In genomic region chr15:63502843-63503738, GRCh38 we compare ENCODE assay signal across 1 cellular context.
A peak's percentile ranks its signal among the peaks of the same experiment; 100 is the strongest.
TF ChIP-seq lines count a peak whose summit lies in the region.

No MANE protein-coding gene starts in this region.

TF ChIP-seq in K562, 482 proteins besides CTCF, POLR2A, EP300 and RAD21 (continued from another document and continues in another):
- peak in 1 of 2 experiments; percentile 48; a peak in 1 of 4 replicates for TF ChIP-seq MLLT1 (IDR thresholded peaks at IDR 0.05)
- TF ChIP-seq CBX2 (IDR thresholded peaks at IDR 0.05; ENCODE audit: insufficient read depth, low read length, poor library complexity, severe bottlenecking): no peak
- peak in 1 of 2 experiments; percentile 59 for TF ChIP-seq AFF1 (IDR thresholded peaks at IDR 0.05; ENCODE audit: low read depth in 1 of 2, partially characterized antibody in 2 of 2)
- no peak for TF ChIP-seq KHSRP (IDR thresholded peaks at IDR 0.05)
- peak; percentile 56; the same call in 1 of the 2 replicates for TF ChIP-seq HMBOX1 (IDR thresholded peaks at IDR 0.05)
- peak; percentile 55; the same call in 1 of the 2 replicates for TF ChIP-seq ADNP (tag; IDR thresholded peaks at IDR 0.05)
- TF ChIP-seq ZBED1 (IDR thresholded peaks at IDR 0.05): 0 out of 2 replicates have a peak, but pooled peaks have one; percentile 66
- peak; percentile 54; the same call in 1 of the 2 replicates for TF ChIP-seq NCOA1 (IDR thresholded peaks at IDR 0.05; ENCODE audit: low read depth)
- TF ChIP-seq NCOA2 (IDR thresholded peaks at IDR 0.05; ENCODE audit: partially characterized antibody in 2 of 2): no peak
- TF ChIP-seq ELF2 (CRISPR knock-in tag; IDR thresholded peaks at IDR 0.05): peak; percentile 48; the same call in 1 of the 2 replicates
- TF ChIP-seq TOE1 (IDR thresholded peaks at IDR 0.05; ENCODE audit: borderline replicate concordance): peak; percentile 60; the same call in 1 of the 2 replicates
- TF ChIP-seq TOE1 (CRISPR knock-in tag; IDR thresholded peaks at IDR 0.05; ENCODE audit: borderline replicate concordance, low read depth): no peak
- no peak for TF ChIP-seq SRSF1 (IDR thresholded peaks at IDR 0.05; ENCODE audit: low read depth, low read length)
- no peak for TF ChIP-seq MLX (CRISPR knock-in tag; conservative IDR thresholded peaks at IDR 0.05)
- peak; percentile 55 for TF ChIP-seq SPI1 (IDR thresholded peaks at IDR 0.05; ENCODE audit: borderline replicate concordance, low read depth, low read length)
- TF ChIP-seq NFRKB (IDR thresholded peaks at IDR 0.05; ENCODE audit: low read depth): peak; percentile 92; the same call in 1 of the 2 replicates
- TF ChIP-seq SMAD3 (CRISPR knock-in tag; conservative IDR thresholded peaks at IDR 0.05): no peak
- TF ChIP-seq E2F1 (CRISPR knock-in tag; IDR thresholded peaks at IDR 0.05): no peak
- TF ChIP-seq RNF2 (IDR thresholded peaks at IDR 0.05): peak; percentile 56
- peak; percentile 7 for TF ChIP-seq CXXC5 (CRISPR knock-in tag; IDR thresholded peaks at IDR 0.05)
- TF ChIP-seq TAF1 (IDR thresholded peaks at IDR 0.05; ENCODE audit: control insufficient read depth, extremely low read depth, insufficient read depth, low read length, severe bottlenecking): peak; percentile 74
- 0 out of 2 replicates have a peak, but pooled peaks have one; percentile 5 for TF ChIP-seq RAD51 (IDR thresholded peaks at IDR 0.05; ENCODE audit: borderline replicate concordance, low read depth)
- TF ChIP-seq PBX2 (CRISPR knock-in tag; IDR thresholded peaks at IDR 0.05; ENCODE audit: low read depth): peak; percentile 89
- TF ChIP-seq PBX2 (tag; conservative IDR thresholded peaks at IDR 0.05; ENCODE audit: low read depth): peak; percentile 94
- TF ChIP-seq YY1 (IDR thresholded peaks at IDR 0.05; ENCODE audit: borderline replicate concordance in 1 of 3, control insufficient read depth in 1 of 3, extremely low read depth in 1 of 3, insufficient read depth in 3 of 3, insufficient read length in 1 of 3, insufficient replicate concordance in 2 of 3, low read depth in 1 of 3, low read length in 2 of 3): peak in 1 of 3 experiments; percentile 21
- TF ChIP-seq ELK1 (CRISPR knock-in tag; IDR thresholded peaks at IDR 0.05): no peak
- TF ChIP-seq ETS1 (conservative IDR thresholded peaks at IDR 0.05; ENCODE audit: control insufficient read depth, low read depth, low read length): 0 out of 2 replicates have a peak, but pooled peaks have one; percentile 44
- peak; percentile 37; the same call in 1 of the 2 replicates for TF ChIP-seq ZNF589 (CRISPR knock-in tag; IDR thresholded peaks at IDR 0.05; ENCODE audit: low read depth)
- TF ChIP-seq ZBTB8A (IDR thresholded peaks at IDR 0.05; ENCODE audit: partially characterized antibody): no peak
- TF ChIP-seq ETV5 (CRISPR knock-in tag; IDR thresholded peaks at IDR 0.05; ENCODE audit: low read depth): peak; percentile 83
- TF ChIP-seq GATA2 (CRISPR knock-in tag; IDR thresholded peaks at IDR 0.05): 0 out of 2 replicates have a peak, but pooled peaks have one; percentile 13
- no peak for TF ChIP-seq STAT5B (CRISPR knock-in tag; IDR thresholded peaks at IDR 0.05)
- TF ChIP-seq TAF7 (tag; IDR thresholded peaks at IDR 0.05): peak; percentile 30; the same call in 1 of the 2 replicates
- TF ChIP-seq SIN3A (IDR thresholded peaks at IDR 0.05; ENCODE audit: borderline replicate concordance in 2 of 2, control insufficient read depth in 1 of 2, low read depth in 2 of 2, low read length in 2 of 2): 0 out of 4 replicates have a peak, but pooled peaks of 1 of the 2 experiments have one; percentile 15
- TF ChIP-seq ZNF707 (CRISPR knock-in tag; conservative IDR thresholded peaks at IDR 0.05): no peak
- TF ChIP-seq MYC (IDR thresholded peaks at IDR 0.05; ENCODE audit: low read depth, low read length): no peak
- TF ChIP-seq MYC (CRISPR knock-in tag; IDR thresholded peaks at IDR 0.05; ENCODE audit: borderline replicate concordance, low read depth): no peak
- TF ChIP-seq KDM1A (IDR thresholded peaks at IDR 0.05): no peak
- TF ChIP-seq FUS (optimal IDR thresholded peaks at IDR 0.05; ENCODE audit: low read depth, low read length): no peak
- TF ChIP-seq ZNF175 (CRISPR knock-in tag; IDR thresholded peaks at IDR 0.05; ENCODE audit: low read depth): peak; percentile 68
- 0 out of 2 replicates have a peak, but pooled peaks have one; percentile 44 for TF ChIP-seq GATAD2A (IDR thresholded peaks at IDR 0.05)
- peak; percentile 81; the same call in 1 of the 2 replicates for TF ChIP-seq ZBTB1 (CRISPR knock-in tag; IDR thresholded peaks at IDR 0.05; ENCODE audit: borderline replicate concordance, low read depth)
